1 cellular context compared by ENCODE assay signal in genomic region chr1:45750298-45751038, GRCh38.
A peak's percentile ranks its signal among the peaks of the same experiment; 100 is the strongest.
TF ChIP-seq lines count a peak whose summit lies in the region.

Gene IPP, minus strand, starts transcription at chr1:45750653. Its CDS starts 4,242 bp downstream, at chr1:45746411.

TF ChIP-seq in K562, 482 proteins besides CTCF, POLR2A, EP300 and RAD21 (continued from another document and continues in another):
- TF ChIP-seq HMGXB4 (CRISPR knock-in tag; IDR thresholded peaks at IDR 0.05) (peak; percentile 69; the same call in 1 of the 2 replicates), GMEB1 (CRISPR knock-in tag; IDR thresholded peaks at IDR 0.05) (0 out of 2 replicates have a peak, but pooled peaks have one; percentile 23), ATF2 (CRISPR knock-in tag; IDR thresholded peaks at IDR 0.05) (no peak), KLF6 (CRISPR knock-in tag; IDR thresholded peaks at IDR 0.05; ENCODE audit: borderline replicate concordance) (no peak), PBX2 (CRISPR knock-in tag; IDR thresholded peaks at IDR 0.05; ENCODE audit: low read depth) (no peak), PBX2 (tag; conservative IDR thresholded peaks at IDR 0.05; ENCODE audit: low read depth) (no peak), C11orf30 (IDR thresholded peaks at IDR 0.05; ENCODE audit: low read depth) (peak; percentile 76), NKRF (IDR thresholded peaks at IDR 0.05; ENCODE audit: borderline replicate concordance) (peak; percentile 83; the same call in 1 of the 2 replicates), FOXA1 (IDR thresholded peaks at IDR 0.05; ENCODE audit: borderline replicate concordance) (no peak), MLX (CRISPR knock-in tag; conservative IDR thresholded peaks at IDR 0.05) (0 out of 4 replicates have a peak, but pooled peaks of 1 of the 2 experiments have one; percentile 39), MITF (IDR thresholded peaks at IDR 0.05) (peak; percentile 43; the same call in 1 of the 2 replicates), SIN3A (IDR thresholded peaks at IDR 0.05; ENCODE audit: borderline replicate concordance in 2 of 2, control insufficient read depth in 1 of 2, low read depth in 2 of 2, low read length in 2 of 2) (0 out of 4 replicates have a peak, but pooled peaks have one; percentile 4 to 69), HNRNPUL1 (IDR thresholded peaks at IDR 0.05; ENCODE audit: low read length) (no peak), ZC3H8 (IDR thresholded peaks at IDR 0.05) (no peak), KLF13 (tag; IDR thresholded peaks at IDR 0.05; ENCODE audit: borderline replicate concordance, low read depth) (peak; percentile 65; the same call in 1 of the 2 replicates), TAF9B (IDR thresholded peaks at IDR 0.05; ENCODE audit: partially characterized antibody) (peak; percentile 80), TAF7 (tag; IDR thresholded peaks at IDR 0.05) (peak; percentile 78), DDX20 (tag; IDR thresholded peaks at IDR 0.05; ENCODE audit: low read depth) (no peak), HCFC1 (IDR thresholded peaks at IDR 0.05; ENCODE audit: low read depth, low read length) (peak; percentile 57), ZNF57 (CRISPR knock-in tag; IDR thresholded peaks at IDR 0.05) (0 out of 2 replicates have a peak, but pooled peaks have one; percentile 62), CCAR2 (IDR thresholded peaks at IDR 0.05; ENCODE audit: low read depth, low read length) (no peak), TGIF2 (CRISPR knock-in tag; IDR thresholded peaks at IDR 0.05) (no peak), HBP1 (CRISPR knock-in tag; IDR thresholded peaks at IDR 0.05) (peak; percentile 6; the same call in 1 of the 2 replicates), ZBTB26 (CRISPR knock-in tag; IDR thresholded peaks at IDR 0.05) (peak; percentile 54; the same call in 1 of the 2 replicates), ETS1 (conservative IDR thresholded peaks at IDR 0.05; ENCODE audit: control insufficient read depth, low read depth, low read length) (0 out of 2 replicates have a peak, but pooled peaks have one; percentile 54), NEUROD1 (IDR thresholded peaks at IDR 0.05; ENCODE audit: borderline replicate concordance, low read depth, low read length, partially characterized antibody) (peak; percentile 42), TRIM25 (IDR thresholded peaks at IDR 0.05; ENCODE audit: borderline replicate concordance) (no peak), SIX5 (IDR thresholded peaks at IDR 0.05; ENCODE audit: borderline replicate concordance in 1 of 2, insufficient read depth in 1 of 2, low read depth in 1 of 2, low read length in 2 of 2) (no peak), BCOR (IDR thresholded peaks at IDR 0.05) (peak; percentile 77), PTRF (tag; IDR thresholded peaks at IDR 0.05) (no peak)
